Comparison of ENCODE assay signal across 1 cellular context in genomic region chr2:61763605-61764034, GRCh38.
TF ChIP-seq lines count a peak whose summit lies in the region.

No MANE protein-coding gene starts in this region.

TF ChIP-seq in HepG2, 621 proteins besides CTCF, POLR2A, EP300 and RAD21 (continued from another document and continues in another):
- no peak for TF ChIP-seq USF2 (IDR thresholded peaks at IDR 0.05; ENCODE audit: low read depth, low read length)
- TF ChIP-seq USF2 (CRISPR knock-in tag; IDR thresholded peaks at IDR 0.05; ENCODE audit: borderline replicate concordance) = no peak
- TF ChIP-seq ZNF329 (CRISPR knock-in tag; IDR thresholded peaks at IDR 0.05; ENCODE audit: low read depth) = no peak
- TF ChIP-seq ELF4 (CRISPR knock-in tag; IDR thresholded peaks at IDR 0.05; ENCODE audit: borderline replicate concordance) = no peak
- no peak; the same call in 1 of the 2 replicates for TF ChIP-seq PLSCR1 (CRISPR knock-in tag; IDR thresholded peaks at IDR 0.05; ENCODE audit: borderline replicate concordance)
- no peak for TF ChIP-seq HMG20A (CRISPR knock-in tag; IDR thresholded peaks at IDR 0.05; ENCODE audit: borderline replicate concordance)
- TF ChIP-seq TAF1 (CRISPR knock-in tag; IDR thresholded peaks at IDR 0.05) = no peak
- peak; percentile 75; the same call in 1 of the 2 replicates for TF ChIP-seq HOXA3 (CRISPR knock-in tag; IDR thresholded peaks at IDR 0.05)
- no peak for TF ChIP-seq U2AF2 (IDR thresholded peaks at IDR 0.05; ENCODE audit: low read depth, low read length)
- TF ChIP-seq MED13 (CRISPR knock-in tag; IDR thresholded peaks at IDR 0.05) = no peak; the same call in 1 of the 2 replicates
- no peak for TF ChIP-seq HCFC1 (IDR thresholded peaks at IDR 0.05; ENCODE audit: low read depth, low read length)
- TF ChIP-seq ZNF629 (CRISPR knock-in tag; conservative IDR thresholded peaks at IDR 0.05) = no peak
- peak; percentile 9; the same call in 1 of the 2 replicates for TF ChIP-seq TFAP4 (IDR thresholded peaks at IDR 0.05; ENCODE audit: borderline replicate concordance, low read depth)
- no peak for TF ChIP-seq CREB1 (IDR thresholded peaks at IDR 0.05)
- no peak for TF ChIP-seq CREB1 (CRISPR knock-in tag; IDR thresholded peaks at IDR 0.05)
- TF ChIP-seq HOXD1 (CRISPR knock-in tag; IDR thresholded peaks at IDR 0.05) = no peak
- TF ChIP-seq MTA1 (CRISPR knock-in tag; IDR thresholded peaks at IDR 0.05; ENCODE audit: borderline replicate concordance) = no peak
- TF ChIP-seq DPF2 (CRISPR knock-in tag; IDR thresholded peaks at IDR 0.05; ENCODE audit: borderline replicate concordance, low read depth) = no peak
- TF ChIP-seq GFI1 (CRISPR knock-in tag; IDR thresholded peaks at IDR 0.05; ENCODE audit: borderline replicate concordance) = no peak
- TF ChIP-seq HNRNPLL (IDR thresholded peaks at IDR 0.05; ENCODE audit: low read depth, low read length, poor library complexity, severe bottlenecking) = no peak
- TF ChIP-seq KMT2A (CRISPR knock-in tag; IDR thresholded peaks at IDR 0.05) = no peak; the same call in 1 of the 2 replicates
- TF ChIP-seq MZF1 (CRISPR knock-in tag; IDR thresholded peaks at IDR 0.05; ENCODE audit: borderline replicate concordance) = no peak
- no peak for TF ChIP-seq ZNF326 (CRISPR knock-in tag; IDR thresholded peaks at IDR 0.05; ENCODE audit: borderline replicate concordance)
- no peak for TF ChIP-seq ZXDC (CRISPR knock-in tag; IDR thresholded peaks at IDR 0.05)
- TF ChIP-seq ZNF747 (CRISPR knock-in tag; IDR thresholded peaks at IDR 0.05; ENCODE audit: borderline replicate concordance) = no peak
- no peak for TF ChIP-seq FOXK2 (IDR thresholded peaks at IDR 0.05)
- 0 out of 2 replicates have a peak, but pooled peaks have one; percentile 59 for TF ChIP-seq ZNF468 (CRISPR knock-in tag; IDR thresholded peaks at IDR 0.05)
- TF ChIP-seq NFYB (CRISPR knock-in tag; IDR thresholded peaks at IDR 0.05) = no peak
- TF ChIP-seq CHD2 (IDR thresholded peaks at IDR 0.05; ENCODE audit: low read depth, low read length) = no peak
- no peak for TF ChIP-seq ZNF781 (CRISPR knock-in tag; IDR thresholded peaks at IDR 0.05; ENCODE audit: borderline replicate concordance, not compliant biosample characterization)
- no peak for TF ChIP-seq ZNF569 (CRISPR knock-in tag; IDR thresholded peaks at IDR 0.05; ENCODE audit: borderline replicate concordance)
- no peak for TF ChIP-seq NFIB (CRISPR knock-in tag; IDR thresholded peaks at IDR 0.05; ENCODE audit: borderline replicate concordance)
- TF ChIP-seq EED (CRISPR knock-in tag; IDR thresholded peaks at IDR 0.05) = no peak
- no peak for TF ChIP-seq ATM (IDR thresholded peaks at IDR 0.05; ENCODE audit: borderline replicate concordance)
- no peak for TF ChIP-seq REXO4 (CRISPR knock-in tag; IDR thresholded peaks at IDR 0.05; ENCODE audit: borderline replicate concordance)
- no peak for TF ChIP-seq NFYC (CRISPR knock-in tag; IDR thresholded peaks at IDR 0.05)
- no peak for TF ChIP-seq ZNF281 (CRISPR knock-in tag; IDR thresholded peaks at IDR 0.05; ENCODE audit: borderline replicate concordance)
- TF ChIP-seq ZFP36L2 (CRISPR knock-in tag; IDR thresholded peaks at IDR 0.05) = no peak
- no peak for TF ChIP-seq ARNT (IDR thresholded peaks at IDR 0.05)
- TF ChIP-seq PRDM15 (CRISPR knock-in tag; IDR thresholded peaks at IDR 0.05) = no peak
- TF ChIP-seq ZNF10 (CRISPR knock-in tag; IDR thresholded peaks at IDR 0.05; ENCODE audit: borderline replicate concordance, low read depth) = no peak
- no peak for TF ChIP-seq ZNF766 (CRISPR knock-in tag; IDR thresholded peaks at IDR 0.05; ENCODE audit: borderline replicate concordance)
- TF ChIP-seq HIC2 (CRISPR knock-in tag; IDR thresholded peaks at IDR 0.05; ENCODE audit: low read depth) = no peak
- no peak; the same call in 1 of the 2 replicates for TF ChIP-seq SNAPC2 (CRISPR knock-in tag; IDR thresholded peaks at IDR 0.05)
- TF ChIP-seq ZNF513 (CRISPR knock-in tag; conservative IDR thresholded peaks at IDR 0.05) = no peak
- TF ChIP-seq ZNF597 (CRISPR knock-in tag; IDR thresholded peaks at IDR 0.05) = no peak
- no peak for TF ChIP-seq ZNF713 (CRISPR knock-in tag; IDR thresholded peaks at IDR 0.05)
- TF ChIP-seq FOXA3 (CRISPR knock-in tag; IDR thresholded peaks at IDR 0.05) = no peak
